In genomic region chr2:169039702-169040101, GRCh38 we compare ENCODE assay signal across 24 cellular contexts. TPM values are rescaled to one million over a fixed set of nuclear protein-coding genes. Genes with fewer than 3 reads are reported as not detected.
DNase-seq lines count a peak whose midpoint lies in the region; ATAC-seq, FAIRE-seq and TF ChIP-seq lines count a peak whose summit lies in the region.
"Had no signal": no experiment of that assay in that cellular context is flagged by ENCODE, and none has a peak within 500 bp of the region (broad histone marks: within the 10 kb centered on the region; RNA-seq: fewer than 3 reads in every experiment).

No MANE protein-coding gene starts in this region.

- intact Hi-C loops in CD14-positive monocyte (cut with micrococcal nuclease) (loop anchor here (2.0 to 10.0 kb wide), 4 partner anchors 29 to 65 kb away; partner anchors contain the start of gene DHRS9 (in 1 of the 2)), GM12878 (cut with micrococcal nuclease; ENCODE audit: unreplicated experiment) (no loop called here), transverse colon (cut with DNase I; ENCODE audit: low total_unique reads) (no loop called here), left cardiac atrium (cut with DNase I) (no loop called here)

- H3K79me2 ChIP-seq in GM12878 (ENCODE audit: control insufficient read depth, insufficient read depth, low read length) = no peaks in the 10 kb centered on the region

- H3K4me1 ChIP-seq in GM12878 (ENCODE audit: control insufficient read depth, insufficient read depth, low read length) (peaks cover 3% of the 10 kb centered on the region; the same call in 1 of the 2 replicates), transverse colon (peaks cover 0 to 17% (median 6%) of the 10 kb centered on the region in 4 donors), right atrium auricular region (no peaks in the 10 kb centered on the region)
- H3K4me1 ChIP-seq: breast epithelium had no signal

- 22% methylated on average over 4 of the region's 4 CpGs for WGBS in GM12878 (ENCODE audit: insufficient coverage, insufficient replicate concordance, low lambda C conversion rate, missing lambda C conversion rate)
- 77 to 78% methylated on average over 3 to 4 of the region's 4 CpGs for WGBS in transverse colon (ENCODE audit: low coverage in 1 of 2), 2 donors

- peaks cover 42% of the 10 kb centered on the region for H3K4me1 Mint-ChIP-seq in CD14-positive monocyte

- no peak for TF ChIP-seq RAD21 in GM12878 (IDR thresholded peaks at IDR 0.05; ENCODE audit: insufficient read depth, low read depth, low read length)

- BruUV-seq in GM12878 (replicated peaks; lab: Mats Ljungman, UMichigan) = no TSS peak

- DNase-seq in CD14-positive monocyte (ENCODE audit: low spot score) (no peak), NAMALWA (ENCODE audit: low spot score) (peak; percentile 50), GM12878 (ENCODE audit: low read depth, low spot score) (no peak), transverse colon (no peak), left cardiac atrium (no peak), right atrium auricular region (ENCODE audit: low spot score) (no peak)
- no peak for DNase-seq in activated CD4-positive, CD25-positive, alpha-beta regulatory T cell (lab: John Stamatoyannopoulos, UW)
- DNase-seq: activated CD4-positive, alpha-beta memory T cell treated with anti-CD3 and anti-CD28 coated beads, Interleukin-2, amount 10 ng/mL, durations not matched to agents 7 days and 5 days; CD8-positive, alpha-beta memory T cell; dorsolateral prefrontal cortex; heart left ventricle; islet precursor cell; NCI-H1694 treated with DMSO at 0.1 percent for 48 hours; PC-9 had no signal

- H3K27me3 Mint-ChIP-seq in CD14-positive monocyte (ENCODE audit: low read depth in 3 of 3) = peaks cover 0 to 1% (median 0%) of the 10 kb centered on the region in 3 donors
- H3K27me3 Mint-ChIP-seq: activated CD4-positive, alpha-beta memory T cell treated with anti-CD3 and anti-CD28 coated beads, Interleukin-2, amount 10 ng/mL, durations not matched to agents 7 days and 5 days; stimulated activated naive CD8-positive, alpha-beta T cell treated with anti-CD3 and anti-CD28 coated beads, Interleukin-15, Interleukin-2, amounts not matched to agents 100 ng/mL and 50 ng/mL, for 24 hours had no signal

- H3K4me3 ChIP-seq in GM12878 (no peak overlapping the region), transverse colon (no peak overlapping the region), right atrium auricular region (no peak overlapping the region)
- H3K4me3 ChIP-seq: breast epithelium, dorsolateral prefrontal cortex, GM23338, heart left ventricle, PC-9, SK-N-MC had no signal

- ATAC-seq in GM19468 (IDR thresholded peaks at IDR 0.05; ENCODE audit: extremely low read depth, unreplicated experiment) (peak; percentile 22), GM12878 (peak; percentile 58), left cardiac atrium (no peak)
- ATAC-seq: esophagus mucosa, GM23338, heart left ventricle had no signal

- RAD21 ChIA-PET in GM12878 (lab: Charles Lee; ENCODE audit: unreplicated experiment) = no interaction called here

- H3K36me3 ChIP-seq in GM12878 (ENCODE audit: control insufficient read depth in 2 of 2, insufficient read depth in 2 of 2, low read length in 1 of 2) (no peaks in the 10 kb centered on the region), transverse colon (no peaks in the 10 kb centered on the region), right atrium auricular region (no peaks in the 10 kb centered on the region)
- H3K36me3 ChIP-seq: breast epithelium, heart left ventricle had no signal

- TF ChIP-seq CTCF in CD14-positive monocyte (IDR thresholded peaks at IDR 0.05) = no peak
- no peak for TF ChIP-seq CTCF in GM12878 (IDR thresholded peaks at IDR 0.05 in 2 of 3, conservative IDR thresholded peaks at IDR 0.05 in 1 of 3; ENCODE audit: control insufficient read depth in 2 of 3, extremely low read depth in 1 of 3, insufficient read depth in 1 of 3, low read depth in 3 of 3, low read length in 3 of 3)
- no peak for TF ChIP-seq CTCF in transverse colon (IDR thresholded peaks at IDR 0.05)
- no peak for TF ChIP-seq CTCF in right atrium auricular region (IDR thresholded peaks at IDR 0.05)

- CTCF ChIA-PET in GM12878 (lab: Yijun Ruan, JAX) = no interaction called here

- H3K27me3 ChIP-seq in GM12878 (replicated peaks in 1 of 2; ENCODE audit: control insufficient read depth in 2 of 2, insufficient read depth in 2 of 2, low read length in 1 of 2) (no peaks in the 10 kb centered on the region), transverse colon (no peaks in the 10 kb centered on the region), right atrium auricular region (no peaks in the 10 kb centered on the region)
- H3K27me3 ChIP-seq: breast epithelium, dorsolateral prefrontal cortex, heart left ventricle had no signal

- SMC1A ChIA-PET in GM12878 (lab: Charles Lee; ENCODE audit: uncharacterized antibody, unreplicated experiment) = no interaction called here

- peaks cover 0 to 12% of the 10 kb centered on the region in 2 donors for H3K36me3 Mint-ChIP-seq in CD14-positive monocyte

- peaks cover 2% of the 10 kb centered on the region; the same call in 2 of the 3 replicates for H3K9me3 ChIP-seq in GM12878 (replicated peaks; ENCODE audit: control insufficient read depth, insufficient read depth, low read length)
- peaks cover 0 to 9% of the 10 kb centered on the region in 2 donors for H3K9me3 ChIP-seq in transverse colon
- H3K9me3 ChIP-seq in right atrium auricular region = peaks cover 0 to 11% of the 10 kb centered on the region in 2 donors

- no peaks in the 10 kb centered on the region for H4K20me1 ChIP-seq in GM12878 (ENCODE audit: control insufficient read depth, insufficient read depth)

- H3K9ac ChIP-seq in GM12878 (ENCODE audit: control insufficient read depth, insufficient read depth, low read length) = no peak overlapping the region

- POLR2A ChIA-PET in GM12878 (lab: Charles Lee) = no interaction called here

- in situ Hi-C loops in GM12878 (cut with MboI) (no loop called here), transverse colon (cut with MboI; ENCODE audit: low pct_ligation_motif_present in 1 of 4, low pct_unique_long_range_greater_than_20kb in 1 of 4, low sequenced_read_pairs in 3 of 4) (no loop called here)

- H2AFZ ChIP-seq in GM12878 (ENCODE audit: control insufficient read depth, low read depth, low read length) = no peak overlapping the region
- H2AFZ ChIP-seq: PC-9 had no signal

- H3K27ac Mint-ChIP-seq in CD14-positive monocyte = peak overlapping the region; percentile 48 to 84 (median 76)
- H3K27ac Mint-ChIP-seq: activated CD4-positive, alpha-beta memory T cell treated with anti-CD3 and anti-CD28 coated beads, Interleukin-2, amount 10 ng/mL, durations not matched to agents 7 days and 5 days; CD8-positive, alpha-beta memory T cell; GM23338; stimulated activated naive CD8-positive, alpha-beta T cell treated with anti-CD3 and anti-CD28 coated beads, Interleukin-15, Interleukin-2, amounts not matched to agents 100 ng/mL and 50 ng/mL, for 24 hours had no signal

- H3K9me3 Mint-ChIP-seq in CD14-positive monocyte = peaks cover 20 to 32% (median 26%) of the 10 kb centered on the region in 7 donors

- H3K4me2 ChIP-seq in GM12878 (ENCODE audit: control insufficient read depth, insufficient read depth) = no peak overlapping the region
- H3K4me2 ChIP-seq: GM23338 had no signal

- TF ChIP-seq EP300 in GM12878 (IDR thresholded peaks at IDR 0.05; ENCODE audit: borderline replicate concordance in 1 of 2, control insufficient read depth in 1 of 2, low read depth in 2 of 2, low read length in 2 of 2) = no peak
- no peak for TF ChIP-seq EP300 in transverse colon (IDR thresholded peaks at IDR 0.05; ENCODE audit: low read depth)

- FAIRE-seq in GM12878 (lab: Jason Lieb, UNC) = no peak
- FAIRE-seq: TTC549 had no signal

- H3K27ac ChIP-seq in GM12878 (ENCODE audit: control insufficient read depth, insufficient read depth) (no peak overlapping the region), transverse colon (no peak overlapping the region), right atrium auricular region (no peak overlapping the region)
- H3K27ac ChIP-seq: breast epithelium, dorsolateral prefrontal cortex, heart left ventricle, SK-N-MC had no signal

- TF ChIP-seq POLR2A in GM12878 (IDR thresholded peaks at IDR 0.05; ENCODE audit: low read depth, low read length) (no peak), transverse colon (IDR thresholded peaks at IDR 0.05) (no peak)

- peak overlapping the region in 1 of 2 donors; percentile 24 for H3K4me3 Mint-ChIP-seq in CD14-positive monocyte
- H3K4me3 Mint-ChIP-seq: activated CD4-positive, alpha-beta memory T cell treated with anti-CD3 and anti-CD28 coated beads, Interleukin-2, amount 10 ng/mL, durations not matched to agents 7 days and 5 days; GM23338; stimulated activated naive CD8-positive, alpha-beta T cell treated with anti-CD3 and anti-CD28 coated beads, Interleukin-15, Interleukin-2, amounts not matched to agents 100 ng/mL and 50 ng/mL, for 24 hours had no signal

RNA-seq across cellular contexts. Expression of gene ABCB11, which starts 8.6 kb away (rescaled TPM):
- not detected for polyA plus RNA-seq in CD14-positive monocyte
- not detected in 2 replicates for total RNA-seq in GM12878 (2013; cell fraction: nucleolus; rRNA removed)
- not detected in 2 replicates for total RNA-seq in GM12878 (2014; rRNA removed)
- total RNA-seq in GM12878 (2014; rRNA removed; fragmentation: Illumina TruSeq; extraction: Trizol) = not detected in 2 replicates
- not detected in 2 replicates for total RNA-seq in GM12878 (2021)
- polyA plus RNA-seq in GM12878 (2011; ENCODE audit: low read depth) = not detected
- polyA plus RNA-seq in GM12878 (2011; rRNA removed) = not detected in 2 replicates
- polyA plus RNA-seq in GM12878 (2011; cell fraction: cytosol; rRNA removed) = not detected in 2 replicates
- polyA plus RNA-seq in GM12878 (2011; cell fraction: nucleus; rRNA removed) = not detected in 2 replicates
- polyA plus RNA-seq in GM12878 (2012) = not detected in 2 replicates
- polyA plus RNA-seq in GM12878 (2014; fragmentation: Illumina TruSeq; extraction: Trizol) = not detected in 2 replicates
- not detected for polyA plus RNA-seq in GM12878 (2014; fragmentation: Nextera tagmentation; extraction: Ambion mirVana)
- not detected in 2 replicates for polyA plus RNA-seq in GM12878 (2014; rRNA removed)
- not detected for polyA plus RNA-seq in GM12878 (2016; fragmentation: Nextera tagmentation; extraction: Ambion mirVana)
- not detected in 2 replicates for polyA minus RNA-seq in GM12878 (2011; rRNA and poly(A)+ RNA removed)
- not detected in 2 replicates for polyA minus RNA-seq in GM12878 (2011; cell fraction: cytosol; rRNA and poly(A)+ RNA removed)
- not detected in 2 replicates for polyA minus RNA-seq in GM12878 (2011; cell fraction: nucleus; rRNA and poly(A)+ RNA removed)
- 10 to 100 TPM in 3 of 4 donors, 1 to 10 TPM in 1; 4.8 to 41.8 (median 14.8) TPM for total RNA-seq in transverse colon
- 1 to 10 TPM in 1 of 2 donors, under 1 TPM in 1; 0.37 to 1.1 TPM for total RNA-seq in left cardiac atrium
- total RNA-seq in right atrium auricular region = under 1 TPM; 0.12 to 0.33 TPM
- total RNA-seq: A673; activated CD4-positive, alpha-beta memory T cell treated with anti-CD3 and anti-CD28 coated beads, Interleukin-2, amount 10 ng/mL, durations not matched to agents 7 days and 5 days; CD8-positive, alpha-beta memory T cell; esophagus mucosa; GM23338; PC-9; renal cortical epithelial cell had no signal
- polyA plus RNA-seq: CD8-positive, alpha-beta memory T cell; GM23338; neural cell had no signal

RNA-seq across cellular contexts. Expression of gene DHRS9, which starts 29.7 kb away (rescaled TPM):
- polyA plus RNA-seq in CD14-positive monocyte = 10 to 100 TPM in 1 of 2 donors, 1 to 10 TPM in 1; 10.0 to 12.9 TPM
- total RNA-seq in GM12878 (2013; cell fraction: nucleolus; rRNA removed) = not detected in 2 replicates
- total RNA-seq in GM12878 (2014; rRNA removed) = 0.11 and 0.34 TPM in 2 replicates
- total RNA-seq in GM12878 (2014; rRNA removed; fragmentation: Illumina TruSeq; extraction: Trizol) = 0.13 TPM in 1 of 2 replicates, not detected in the other
- 0.16 TPM in 1 of 2 replicates, not detected in the other for total RNA-seq in GM12878 (2021)
- 0.67 TPM for polyA plus RNA-seq in GM12878 (2011; ENCODE audit: low read depth)
- polyA plus RNA-seq in GM12878 (2011; rRNA removed) = not detected in 2 replicates
- polyA plus RNA-seq in GM12878 (2011; cell fraction: cytosol; rRNA removed) = not detected in 2 replicates
- not detected in 2 replicates for polyA plus RNA-seq in GM12878 (2011; cell fraction: nucleus; rRNA removed)
- 0.27 and 0.36 TPM in 2 replicates for polyA plus RNA-seq in GM12878 (2012)
- polyA plus RNA-seq in GM12878 (2014; fragmentation: Illumina TruSeq; extraction: Trizol) = 0.09 TPM in 1 of 2 replicates, not detected in the other
- polyA plus RNA-seq in GM12878 (2014; fragmentation: Nextera tagmentation; extraction: Ambion mirVana) = under 1 TPM in 1 of 2 experiments, not detected in 1; 0.13 TPM
- polyA plus RNA-seq in GM12878 (2014; rRNA removed) = not detected in 2 replicates
- polyA plus RNA-seq in GM12878 (2016; fragmentation: Nextera tagmentation; extraction: Ambion mirVana) = under 1 TPM in 1 of 2 experiments, not detected in 1; 0.30 TPM
- not detected in 2 replicates for polyA minus RNA-seq in GM12878 (2011; rRNA and poly(A)+ RNA removed)
- polyA minus RNA-seq in GM12878 (2011; cell fraction: cytosol; rRNA and poly(A)+ RNA removed) = not detected in 2 replicates
- polyA minus RNA-seq in GM12878 (2011; cell fraction: nucleus; rRNA and poly(A)+ RNA removed) = not detected in 2 replicates
- 100 to 1,000 TPM in 3 of 4 donors, 10 to 100 TPM in 1; 20.9 to 257 (median 153) TPM for total RNA-seq in transverse colon
- total RNA-seq in left cardiac atrium = 10 to 100 TPM; 47.6 to 76.9 TPM
- 100 to 1,000 TPM in 1 of 2 donors, 10 to 100 TPM in 1; 31.4 to 135 TPM for total RNA-seq in right atrium auricular region
- total RNA-seq: A673; activated CD4-positive, alpha-beta memory T cell treated with anti-CD3 and anti-CD28 coated beads, Interleukin-2, amount 10 ng/mL, durations not matched to agents 7 days and 5 days; GM23338; PC-9; renal cortical epithelial cell had no signal
- polyA plus RNA-seq: CD8-positive, alpha-beta memory T cell; GM23338; neural cell had no signal

Comparison
In these comparisons a context has a peak if more than half of its experiments do, and no peak if none do; other contexts are left out.
1. ATAC-seq: peak in GM19468 (single experiment) and GM12878 (single experiment); none in left cardiac atrium (0 of 2).
2. RNA of gene DHRS9, which starts 29.7 kb away (total RNA-seq): 20.9 to 257 TPM in transverse colon, 31.4 to 135 TPM in right atrium auricular region and 47.6 to 76.9 TPM in left cardiac atrium; 0.11 to 0.34 TPM in GM12878; every median in the first group is over 10 times any median in the second.
3. intact Hi-C loops: an anchor here in CD14-positive monocyte (2.0 to 10.0 kb wide); none called in GM12878, transverse colon and left cardiac atrium.